In the genomic region with DNA sequence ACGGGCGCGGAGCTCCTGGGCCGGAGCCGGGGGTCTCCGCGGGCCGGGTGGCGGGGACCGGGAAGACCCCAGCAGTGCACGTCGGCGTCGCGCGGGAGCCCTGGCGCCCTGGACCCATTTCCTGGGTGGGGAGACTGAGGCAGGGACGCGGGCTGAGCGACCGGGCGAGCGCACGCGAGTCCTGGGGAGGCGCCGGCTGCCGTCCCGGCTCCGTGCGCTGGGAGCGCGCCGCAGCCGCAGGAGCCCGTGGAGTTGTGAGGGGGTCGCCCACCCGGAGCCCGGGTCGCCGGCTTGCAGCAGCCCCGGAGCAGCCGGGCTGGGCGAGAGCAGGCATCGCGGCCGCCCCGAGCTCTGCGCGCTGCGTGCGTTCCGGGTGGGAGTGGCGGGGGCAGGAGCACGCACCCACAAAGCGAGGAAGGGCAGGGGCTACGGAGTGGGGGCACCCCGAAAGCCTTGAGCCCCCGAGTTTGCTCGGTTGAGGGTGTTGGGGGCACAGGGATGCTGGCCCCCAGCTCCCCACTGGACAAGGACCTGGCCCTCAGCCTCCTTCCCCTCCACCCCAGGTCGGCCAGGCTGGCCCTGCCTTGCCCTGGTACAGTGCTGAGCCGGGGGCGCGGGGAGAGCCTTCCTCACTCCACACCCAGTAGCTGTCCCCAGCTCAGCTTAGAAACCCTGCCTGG, we compare ENCODE assay signal across 8 cellular contexts. TPM values are rescaled to one million over a fixed set of nuclear protein-coding genes. Genes with fewer than 3 reads are reported as not detected.
DNase-seq lines count a peak whose midpoint lies in the region; ATAC-seq, FAIRE-seq and TF ChIP-seq lines count a peak whose summit lies in the region.

No MANE protein-coding gene starts in this region.

- H3K4me3 ChIP-seq in GM12878 (no peak overlapping the region; the same call in 1 of the 2 replicates), right lobe of liver (peak overlapping the region; percentile 7 to 36 (median 9)), transverse colon (peak overlapping the region; percentile 26 to 49 (median 34))

- no peak for DNase-seq in CD4-positive, alpha-beta T cell
- DNase-seq in GM12878 (ENCODE audit: low read depth, low spot score) = no peak
- DNase-seq in right lobe of liver = peak in 2 of 3 donors; percentile 26 to 45
- no peak for DNase-seq in transverse colon
- DNase-seq in NCI-H2107 treated with DMSO at 0.1 percent for 48 hours (lab: John Stamatoyannopoulos, UW; ENCODE audit: unreplicated experiment) = no peak
- no peak for DNase-seq in stimulated activated CD4-positive, alpha-beta T cell treated with anti-CD3 and anti-CD28 coated beads, Interleukin-4, amount 100 ng/mL, for 24 hours

- H3K9me3 Mint-ChIP-seq in CD4-positive, alpha-beta T cell = no peaks in the 10 kb centered on the region

- no peak overlapping the region for H3K9ac ChIP-seq in GM12878 (ENCODE audit: control insufficient read depth, insufficient read depth, low read length)

- RAD21 ChIA-PET in GM12878 (lab: Charles Lee; ENCODE audit: unreplicated experiment) = no interaction called here

- H3K27ac Mint-ChIP-seq in CD4-positive, alpha-beta T cell = no peak overlapping the region

- H3K9me3 ChIP-seq in CD4-positive, alpha-beta T cell (ENCODE audit: control insufficient read depth, low read length) = no peaks in the 10 kb centered on the region
- H3K9me3 ChIP-seq in GM12878 (replicated peaks; ENCODE audit: control insufficient read depth, insufficient read depth, low read length) = no peaks in the 10 kb centered on the region
- H3K9me3 ChIP-seq in right lobe of liver = no peaks in the 10 kb centered on the region
- H3K9me3 ChIP-seq in transverse colon = no peaks in the 10 kb centered on the region

- no peak for TF ChIP-seq POLR2A in GM12878 (IDR thresholded peaks at IDR 0.05; ENCODE audit: low read depth, low read length)
- TF ChIP-seq POLR2A in right lobe of liver (IDR thresholded peaks at IDR 0.05) = no peak
- no peak for TF ChIP-seq POLR2A in transverse colon (IDR thresholded peaks at IDR 0.05)

- H3K36me3 ChIP-seq in GM12878 (ENCODE audit: control insufficient read depth in 2 of 2, insufficient read depth in 2 of 2, low read length in 1 of 2) (no peaks in the 10 kb centered on the region), right lobe of liver (no peaks in the 10 kb centered on the region), transverse colon (no peaks in the 10 kb centered on the region)

- CTCF ChIA-PET in CD4-positive, alpha-beta T cell (lab: Charles Lee) = no interaction called here
- CTCF ChIA-PET in GM12878 (lab: Yijun Ruan, JAX) = no interaction called here

- intact Hi-C loops in CD4-positive, alpha-beta T cell (cut with DNase I, micrococcal nuclease) = no loop called here
- intact Hi-C loops in GM12878 (cut with micrococcal nuclease; ENCODE audit: unreplicated experiment) (no loop called here), right lobe of liver (cut with DNase I) (no loop called here), transverse colon (cut with DNase I; ENCODE audit: low total_unique reads) (no loop called here)

- H3K4me1 ChIP-seq in GM12878 (ENCODE audit: control insufficient read depth, insufficient read depth, low read length) (no peaks in the 10 kb centered on the region), right lobe of liver (peaks cover 0 to 23% (median 0%) of the 10 kb centered on the region in 4 donors), transverse colon (peaks cover 11 to 45% (median 35%) of the 10 kb centered on the region in 4 donors)

- no peak for FAIRE-seq in GM12878 (lab: Jason Lieb, UNC)

- no peak for ATAC-seq in CD4-positive, alpha-beta T cell (ENCODE audit: poor library complexity)
- ATAC-seq in HG03520 (IDR thresholded peaks at IDR 0.05; ENCODE audit: unreplicated experiment) (peak; percentile 1), GM12878 (peak; percentile 51), right lobe of liver (peak in 2 of 4 donors; percentile 8 to 23), GM18907 (IDR thresholded peaks at IDR 0.05; ENCODE audit: unreplicated experiment) (no peak)

- no peaks in the 10 kb centered on the region for H3K36me3 Mint-ChIP-seq in CD4-positive, alpha-beta T cell (ENCODE audit: low read depth)

- SMC1A ChIA-PET in GM12878 (lab: Charles Lee; ENCODE audit: uncharacterized antibody, unreplicated experiment) = no interaction called here

- H3K79me2 ChIP-seq in GM12878 (ENCODE audit: control insufficient read depth, insufficient read depth, low read length) = no peaks in the 10 kb centered on the region

- no peak for TF ChIP-seq CTCF in CD4-positive, alpha-beta T cell (IDR thresholded peaks at IDR 0.05)
- no peak for TF ChIP-seq CTCF in GM12878 (IDR thresholded peaks at IDR 0.05 in 2 of 3, conservative IDR thresholded peaks at IDR 0.05 in 1 of 3; ENCODE audit: control insufficient read depth in 2 of 3, extremely low read depth in 1 of 3, insufficient read depth in 1 of 3, low read depth in 3 of 3, low read length in 3 of 3)
- no peak for TF ChIP-seq CTCF in right lobe of liver (IDR thresholded peaks at IDR 0.05)
- TF ChIP-seq CTCF in transverse colon (IDR thresholded peaks at IDR 0.05) = no peak

- no peak overlapping the region for H3K27ac ChIP-seq in CD4-positive, alpha-beta T cell (ENCODE audit: low read depth, low read length)
- H3K27ac ChIP-seq in GM12878 (ENCODE audit: control insufficient read depth, insufficient read depth) = no peak overlapping the region
- H3K27ac ChIP-seq in right lobe of liver = no peak overlapping the region
- peak overlapping the region in 2 of 4 donors; percentile 72 to 74 for H3K27ac ChIP-seq in transverse colon

- POLR2A ChIA-PET in CD4-positive, alpha-beta T cell (lab: Charles Lee) = no interaction called here
- POLR2A ChIA-PET in GM12878 (lab: Charles Lee) = no interaction called here

- 0% methylated on average over 20 of the region's 64 CpGs for WGBS in GM12878 (ENCODE audit: insufficient coverage, insufficient replicate concordance, low lambda C conversion rate, missing lambda C conversion rate)
- WGBS in right lobe of liver (ENCODE audit: insufficient coverage, low coverage, low lambda C conversion rate, missing lambda C conversion rate) = 7% methylated on average over 6 of the region's 64 CpGs
- WGBS in transverse colon (ENCODE audit: low coverage in 1 of 2), 2 donors = 0% methylated on average over 2 of the region's 64 CpGs; no CpG with 5 or more reads in 1 of the 2 donors

- H2AFZ ChIP-seq in GM12878 (ENCODE audit: control insufficient read depth, low read depth, low read length) = no peak overlapping the region

- no TSS peak for BruUV-seq in GM12878 (replicated peaks; lab: Mats Ljungman, UMichigan)

- peaks cover 47% of the 10 kb centered on the region for H3K27me3 ChIP-seq in CD4-positive, alpha-beta T cell (ENCODE audit: control insufficient read depth, insufficient read depth, low read length)
- H3K27me3 ChIP-seq in GM12878 (replicated peaks in 1 of 2; ENCODE audit: control insufficient read depth in 2 of 2, insufficient read depth in 2 of 2, low read length in 1 of 2) = peaks cover 7 to 9% of the 10 kb centered on the region in 2 experiments
- peaks cover 0 to 16% of the 10 kb centered on the region in 2 donors for H3K27me3 ChIP-seq in right lobe of liver
- H3K27me3 ChIP-seq in transverse colon = peaks cover 72% of the 10 kb centered on the region

- in situ Hi-C loops in GM12878 (cut with MboI) = loop anchor here (10.0 kb wide), 1 partner anchor 724 kb away; no protein-coding TSS in a partner anchor
- in situ Hi-C loops in transverse colon (cut with MboI; ENCODE audit: low pct_ligation_motif_present in 1 of 4, low pct_unique_long_range_greater_than_20kb in 1 of 4, low sequenced_read_pairs in 3 of 4) = no loop called here

- H3K4me2 ChIP-seq in GM12878 (ENCODE audit: control insufficient read depth, insufficient read depth) = peak overlapping the region; percentile 86

- TF ChIP-seq RAD21 in GM12878 (IDR thresholded peaks at IDR 0.05; ENCODE audit: insufficient read depth, low read depth, low read length) = no peak

- TF ChIP-seq EP300 in GM12878 (IDR thresholded peaks at IDR 0.05; ENCODE audit: borderline replicate concordance in 1 of 2, control insufficient read depth in 1 of 2, low read depth in 2 of 2, low read length in 2 of 2) (no peak), transverse colon (IDR thresholded peaks at IDR 0.05; ENCODE audit: low read depth) (no peak)

- H4K20me1 ChIP-seq in GM12878 (ENCODE audit: control insufficient read depth, insufficient read depth) = no peaks in the 10 kb centered on the region

- H3K27me3 Mint-ChIP-seq in CD4-positive, alpha-beta T cell = peaks cover 63% of the 10 kb centered on the region

- H3K4me1 Mint-ChIP-seq in CD4-positive, alpha-beta T cell (ENCODE audit: low read depth) = peaks cover 13% of the 10 kb centered on the region

- peak overlapping the region; percentile 74 for H3K4me3 Mint-ChIP-seq in CD4-positive, alpha-beta T cell

RNA-seq across cellular contexts. Expression of a gene that starts 0.6 kb away (rescaled TPM):
- under 1 TPM; 0.17 to 0.27 TPM for total RNA-seq in CD4-positive, alpha-beta T cell
- total RNA-seq in GM12878 (2013; cell fraction: nucleolus; rRNA removed) = 2.1 and 2.5 TPM in 2 replicates
- total RNA-seq in GM12878 (2014; rRNA removed) = 0.28 TPM in 1 of 2 replicates, not detected in the other
- total RNA-seq in GM12878 (2014; rRNA removed; fragmentation: Illumina TruSeq; extraction: Trizol) = not detected in 2 replicates
- 0.43 TPM in 1 of 2 replicates, not detected in the other for total RNA-seq in GM12878 (2021)
- polyA plus RNA-seq in GM12878 (2011; ENCODE audit: low read depth) = not detected
- 0.11 TPM in 1 of 2 replicates, not detected in the other for polyA plus RNA-seq in GM12878 (2011; rRNA removed)
- 0.25 and 0.31 TPM in 2 replicates for polyA plus RNA-seq in GM12878 (2011; cell fraction: cytosol; rRNA removed)
- 0.51 and 0.72 TPM in 2 replicates for polyA plus RNA-seq in GM12878 (2011; cell fraction: nucleus; rRNA removed)
- polyA plus RNA-seq in GM12878 (2012) = 0.11 and 0.56 TPM in 2 replicates
- not detected in 2 replicates for polyA plus RNA-seq in GM12878 (2014; fragmentation: Illumina TruSeq; extraction: Trizol)
- not detected for polyA plus RNA-seq in GM12878 (2014; fragmentation: Nextera tagmentation; extraction: Ambion mirVana)
- 0.23 and 0.84 TPM in 2 replicates for polyA plus RNA-seq in GM12878 (2014; rRNA removed)
- not detected for polyA plus RNA-seq in GM12878 (2016; fragmentation: Nextera tagmentation; extraction: Ambion mirVana)
- polyA minus RNA-seq in GM12878 (2011; rRNA and poly(A)+ RNA removed) = not detected in 2 replicates
- not detected in 2 replicates for polyA minus RNA-seq in GM12878 (2011; cell fraction: cytosol; rRNA and poly(A)+ RNA removed)
- polyA minus RNA-seq in GM12878 (2011; cell fraction: nucleus; rRNA and poly(A)+ RNA removed) = 0.48 TPM in 1 of 2 replicates, not detected in the other
- total RNA-seq in right lobe of liver = 1 to 10 TPM in 2 of 6 experiments, under 1 TPM in 4; 0.58 to 3.9 (median 0.73) TPM
- total RNA-seq in transverse colon = 10 to 100 TPM in 2 of 4 donors, 1 to 10 TPM in 2; 2.6 to 23.6 (median 12.4) TPM

Comparison
In these comparisons a context has a peak if more than half of its experiments do, and no peak if none do; other contexts are left out.
1. ATAC-seq: peak in HG03520 (single experiment) and GM12878 (single experiment); none in CD4-positive, alpha-beta T cell (single experiment) and GM18907 (single experiment).
2. DNase-seq: peak in right lobe of liver (2 of 3); none in CD4-positive, alpha-beta T cell (0 of 10), GM12878 (single experiment), transverse colon (single experiment), NCI-H2107 treated with DMSO at 0.1 percent for 48 hours (single experiment) and stimulated activated CD4-positive, alpha-beta T cell treated with anti-CD3 and anti-CD28 coated beads, Interleukin-4, amount 100 ng/mL, for 24 hours (single experiment).